Comparison of ENCODE assay signal across 26 cellular contexts in the genomic region with DNA sequence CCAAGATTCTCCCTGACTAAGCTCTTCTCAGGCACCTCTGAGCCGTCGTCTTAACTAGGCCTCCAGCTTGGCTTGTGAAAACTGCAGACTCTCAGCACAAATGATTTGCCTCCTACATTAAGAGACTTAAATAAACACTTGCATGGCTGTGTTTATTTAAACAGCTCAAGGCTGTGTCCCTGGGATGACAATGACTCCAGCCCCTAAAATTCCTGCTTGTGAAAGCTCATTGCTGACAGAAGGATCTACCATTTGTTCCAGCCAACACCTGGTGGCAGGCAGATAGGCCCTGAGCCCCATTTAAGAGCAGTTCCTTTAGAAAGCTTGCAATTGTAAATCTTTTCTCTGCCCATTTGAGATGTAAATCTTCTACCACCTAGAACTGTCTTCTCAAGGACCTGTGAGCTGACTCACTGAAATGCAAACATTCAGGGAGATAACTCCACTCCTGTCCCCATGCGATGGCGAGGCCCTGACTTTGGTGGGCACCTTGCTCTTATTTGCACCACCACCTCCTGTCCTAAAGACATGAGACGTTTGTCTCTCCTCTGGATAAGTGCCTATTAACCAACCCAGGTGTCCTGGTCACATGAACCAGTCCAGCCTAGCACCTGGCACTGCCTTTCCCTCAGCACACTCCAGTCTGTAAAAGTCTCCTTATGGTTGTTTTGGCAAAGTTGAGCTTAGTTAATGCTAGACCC. TPM values are rescaled to one million over a fixed set of nuclear protein-coding genes. Genes with fewer than 3 reads are reported as not detected.
DNase-seq lines count a peak whose midpoint lies in the region; ATAC-seq and TF ChIP-seq lines count a peak whose summit lies in the region.
"Had no signal": no experiment of that assay in that cellular context is flagged by ENCODE, and none has a peak within 500 bp of the region (broad histone marks: within the 10 kb centered on the region; RNA-seq: fewer than 3 reads in every experiment).

No MANE protein-coding gene starts in this region.

- H3K36me3 Mint-ChIP-seq in endodermal cell (ENCODE audit: low read depth): no peaks in the 10 kb centered on the region

- peak; percentile 22 to 38 for DNase-seq in SHP77 (lab: John Stamatoyannopoulos, UW)
- no peak for DNase-seq in SHP77 treated with DMSO at 0.1 percent for 48 hours (lab: John Stamatoyannopoulos, UW)
- DNase-seq in NCI-H510A (lab: John Stamatoyannopoulos, UW): peak; percentile 64
- DNase-seq in endodermal cell: peak; percentile 73
- DNase-seq in iPS-NIHi7 (ENCODE audit: extremely low spot score): no peak
- DNase-seq in HuH-7.5 (ENCODE audit: low spot score): no peak
- DNase-seq in kidney tubule cell (ENCODE audit: low spot score): no peak
- DNase-seq: activated CD4-positive, alpha-beta T cell treated with anti-CD3 and anti-CD28 coated beads, Interleukin-2, amount 50 U/mL, for 1 hour; activated gamma-delta T cell treated with Interleukin-2 at 50 U/mL for 16 hours; dermis blood vessel endothelial cell; GF-D8; GOT3; heart left ventricle; NCI-H1930; NCI-H526 treated with DMSO at 0.1 percent for 48 hours; retina; stimulated activated CD4-positive, alpha-beta T cell treated with anti-CD3 and anti-CD28 coated beads, Interleukin-4, amount 100 ng/mL, for 24 hours; stimulated activated naive CD8-positive, alpha-beta T cell treated with anti-CD3 and anti-CD28 coated beads, Interleukin-15, amount 100 ng/mL, for 72 hours; T-helper 17 cell; upper lobe of left lung had no signal

- no peak overlapping the region for H3K9ac ChIP-seq in endodermal cell (ENCODE audit: extremely low read depth, low read length, poor library complexity, severe bottlenecking)
- H3K9ac ChIP-seq: BLaER1 had no signal

- no peaks in the 10 kb centered on the region for H3K27me3 ChIP-seq in endodermal cell (ENCODE audit: control insufficient read depth, insufficient read depth, low read length, poor library complexity, severe bottlenecking)
- H3K27me3 ChIP-seq: BLaER1, cardiac muscle cell, heart left ventricle, upper lobe of left lung had no signal

- H3K27ac ChIP-seq in endodermal cell (ENCODE audit: low read depth, low read length): no peak overlapping the region
- H3K27ac ChIP-seq: BLaER1, cardiac muscle cell, heart left ventricle, upper lobe of left lung, VCaP had no signal

- no peaks in the 10 kb centered on the region for H3K9me3 ChIP-seq in endodermal cell (ENCODE audit: control insufficient read depth, low read length)
- H3K9me3 ChIP-seq: BLaER1, heart left ventricle, upper lobe of left lung had no signal

- ATAC-seq in GM18861 (IDR thresholded peaks at IDR 0.05; ENCODE audit: unreplicated experiment): no peak
- ATAC-seq: heart left ventricle; K562; stimulated activated naive CD8-positive, alpha-beta T cell treated with anti-CD3 and anti-CD28 coated beads, Interleukin-15, amount 100 ng/mL, for 72 hours; T-helper 17 cell had no signal

- no peak for TF ChIP-seq CTCF in endodermal cell (conservative IDR thresholded peaks at IDR 0.05)

- H3K9me3 Mint-ChIP-seq in endodermal cell: peaks cover 6% of the 10 kb centered on the region

- H3K36me3 ChIP-seq in endodermal cell (ENCODE audit: control insufficient read depth, insufficient read depth, low read length): no peaks in the 10 kb centered on the region
- H3K36me3 ChIP-seq: BLaER1, cardiac muscle cell, heart left ventricle, upper lobe of left lung had no signal

- peak overlapping the region; percentile 26 for H3K4me3 ChIP-seq in endodermal cell (ENCODE audit: low read length)
- H3K4me3 ChIP-seq: BLaER1, cardiac muscle cell, heart left ventricle, K562, upper lobe of left lung had no signal

- peaks cover 16% of the 10 kb centered on the region for H3K4me1 ChIP-seq in endodermal cell (ENCODE audit: control insufficient read depth, insufficient read depth, low read length)
- H3K4me1 ChIP-seq: BLaER1, heart left ventricle, upper lobe of left lung had no signal

- no peak overlapping the region for H3K4me3 Mint-ChIP-seq in endodermal cell
- H3K4me3 Mint-ChIP-seq: stimulated activated naive CD8-positive, alpha-beta T cell treated with anti-CD3 and anti-CD28 coated beads, Interleukin-15, amount 100 ng/mL, for 72 hours; T-helper 17 cell had no signal

- peaks cover 29% of the 10 kb centered on the region for H3K27me3 Mint-ChIP-seq in endodermal cell (ENCODE audit: insufficient read depth)
- H3K27me3 Mint-ChIP-seq: stimulated activated naive CD8-positive, alpha-beta T cell treated with anti-CD3 and anti-CD28 coated beads, Interleukin-15, amount 100 ng/mL, for 72 hours; T-helper 17 cell had no signal

- H3K27ac Mint-ChIP-seq in endodermal cell: peak overlapping the region; percentile 62
- H3K27ac Mint-ChIP-seq: stimulated activated naive CD8-positive, alpha-beta T cell treated with anti-CD3 and anti-CD28 coated beads, Interleukin-15, amount 100 ng/mL, for 72 hours; T-helper 17 cell had no signal

- WGBS in endodermal cell (ENCODE audit: insufficient coverage in 1 of 2, insufficient read length in 1 of 2), 2 experiments: 70 to 92% methylated on average over 5 of the region's 5 CpGs

- peaks cover 26% of the 10 kb centered on the region for H3K4me1 Mint-ChIP-seq in endodermal cell
- H3K4me1 Mint-ChIP-seq: stimulated activated naive CD8-positive, alpha-beta T cell treated with anti-CD3 and anti-CD28 coated beads, Interleukin-15, amount 100 ng/mL, for 72 hours; T-helper 17 cell had no signal

RNA-seq across cellular contexts. Expression of gene PCP4, which starts 15.1 kb away (rescaled TPM):
- under 1 TPM in 1 of 2 donors, not detected in 1; 0.44 TPM for total RNA-seq in endodermal cell
- polyA plus RNA-seq in endodermal cell (2013, experiment 1 of 2): 2.1 TPM
- polyA plus RNA-seq in endodermal cell (2013, experiment 2 of 2): 2.8 TPM
- total RNA-seq: cardiac muscle cell, dermis blood vessel endothelial cell, K562, SK-MEL-5, T-helper 17 cell had no signal
- polyA plus RNA-seq: K562 had no signal

Comparison
In these comparisons a context has a peak if more than half of its experiments do, and no peak if none do; other contexts are left out.
1. DNase-seq: peak in SHP77 (2 of 2), NCI-H510A (single experiment) and endodermal cell (single experiment); none in SHP77 treated with DMSO at 0.1 percent for 48 hours (single experiment), iPS-NIHi7 (single experiment), HuH-7.5 (single experiment) and kidney tubule cell (single experiment).